In the genomic region with DNA sequence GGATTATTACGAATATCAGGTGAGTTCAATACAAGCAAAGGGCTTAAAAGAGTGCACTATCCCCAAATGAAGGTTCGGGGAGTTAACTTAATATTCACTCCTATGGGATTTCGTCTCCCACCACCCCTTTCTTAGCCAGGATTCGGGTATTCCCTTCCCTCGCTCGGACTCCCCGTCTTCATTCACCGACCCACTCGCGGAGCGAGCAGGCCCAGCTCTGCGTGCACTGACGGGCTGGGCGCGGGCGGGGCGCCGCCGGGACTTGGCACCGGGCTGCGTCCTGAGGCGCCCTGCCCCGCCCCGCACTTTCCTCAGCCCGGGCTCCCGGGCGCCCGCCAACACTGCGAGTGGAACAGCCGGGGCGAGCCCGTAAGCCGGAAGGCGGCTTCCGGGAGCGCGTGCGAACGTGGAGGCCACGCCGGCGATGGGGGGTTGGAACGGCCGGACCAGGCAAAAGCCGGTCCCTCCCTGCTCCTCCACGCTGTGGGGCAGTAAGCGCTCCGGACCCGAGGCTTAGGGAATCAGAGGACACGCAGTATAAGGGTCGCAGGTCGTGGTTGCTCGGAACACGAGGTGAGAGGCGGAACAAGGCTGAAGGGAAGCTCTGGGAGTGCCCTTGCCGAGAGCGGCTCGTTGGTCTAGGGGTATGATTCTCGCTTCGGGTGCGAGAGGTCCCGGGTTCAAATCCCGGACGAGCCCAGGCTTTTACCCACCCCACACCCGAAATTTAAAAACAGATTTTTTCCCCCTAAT, we compare ENCODE assay signal across 1 cellular context.
A peak's percentile ranks its signal among the peaks of the same experiment; 100 is the strongest.
TF ChIP-seq lines count a peak whose summit lies in the region.

No MANE protein-coding gene starts in this region.

TF ChIP-seq in HepG2, 621 proteins besides CTCF, POLR2A, EP300 and RAD21 (continued from another document and continues in another):
- TF ChIP-seq GATA4 (IDR thresholded peaks at IDR 0.05; ENCODE audit: borderline replicate concordance, low read depth) (no peak), HOXA5 (CRISPR knock-in tag; IDR thresholded peaks at IDR 0.05) (no peak; the same call in 1 of the 2 replicates), FOSL1 (CRISPR knock-in tag; IDR thresholded peaks at IDR 0.05; ENCODE audit: borderline replicate concordance) (no peak), IKZF4 (CRISPR knock-in tag; IDR thresholded peaks at IDR 0.05; ENCODE audit: borderline replicate concordance, low read depth, not compliant biosample characterization) (peak; percentile 72), ZNF224 (CRISPR knock-in tag; IDR thresholded peaks at IDR 0.05) (0 out of 2 replicates have a peak, but pooled peaks have one; percentile 50), ZNF292 (CRISPR knock-in tag; IDR thresholded peaks at IDR 0.05; ENCODE audit: borderline replicate concordance, low read depth) (no peak), SNAI1 (CRISPR knock-in tag; IDR thresholded peaks at IDR 0.05; ENCODE audit: borderline replicate concordance) (no peak; the same call in 1 of the 2 replicates), ELF4 (CRISPR knock-in tag; IDR thresholded peaks at IDR 0.05; ENCODE audit: borderline replicate concordance) (no peak), NR2C2 (CRISPR knock-in tag; IDR thresholded peaks at IDR 0.05; ENCODE audit: borderline replicate concordance) (peak; percentile 64; the same call in 1 of the 2 replicates), NFATC3 (CRISPR knock-in tag; IDR thresholded peaks at IDR 0.05) (no peak), EHMT2 (IDR thresholded peaks at IDR 0.05; ENCODE audit: borderline replicate concordance, low read depth, low read length) (no peak), KDM3A (CRISPR knock-in tag; IDR thresholded peaks at IDR 0.05; ENCODE audit: low read depth) (no peak), ZNF260 (CRISPR knock-in tag; IDR thresholded peaks at IDR 0.05; ENCODE audit: borderline replicate concordance, low read depth) (no peak), U2AF1 (optimal IDR thresholded peaks at IDR 0.05; ENCODE audit: low read depth, low read length) (no peak), ZNF549 (CRISPR knock-in tag; IDR thresholded peaks at IDR 0.05) (no peak), ZNF644 (CRISPR knock-in tag; IDR thresholded peaks at IDR 0.05; ENCODE audit: low read depth) (no peak), ZNF124 (CRISPR knock-in tag; IDR thresholded peaks at IDR 0.05) (peak; percentile 25; the same call in 1 of the 2 replicates), HOXA9 (CRISPR knock-in tag; IDR thresholded peaks at IDR 0.05; ENCODE audit: borderline replicate concordance) (peak; percentile 92), KAT7 (CRISPR knock-in tag; IDR thresholded peaks at IDR 0.05; ENCODE audit: borderline replicate concordance) (no peak), ZNF556 (CRISPR knock-in tag; IDR thresholded peaks at IDR 0.05; ENCODE audit: borderline replicate concordance) (peak; percentile 90; the same call in 1 of the 2 replicates), HIVEP1 (CRISPR knock-in tag; IDR thresholded peaks at IDR 0.05) (no peak), ZNF24 (IDR thresholded peaks at IDR 0.05) (peak; percentile 98), HNRNPL (IDR thresholded peaks at IDR 0.05; ENCODE audit: low read depth, low read length) (0 out of 2 replicates have a peak, but pooled peaks have one; percentile 50), ZNF484 (CRISPR knock-in tag; IDR thresholded peaks at IDR 0.05; ENCODE audit: borderline replicate concordance, low read depth) (no peak), ZNF777 (CRISPR knock-in tag; IDR thresholded peaks at IDR 0.05) (peak; percentile 90), ZIK1 (CRISPR knock-in tag; IDR thresholded peaks at IDR 0.05; ENCODE audit: borderline replicate concordance, low read depth) (peak; percentile 84; the same call in 1 of the 2 replicates), MEIS1 (CRISPR knock-in tag; IDR thresholded peaks at IDR 0.05; ENCODE audit: borderline replicate concordance) (peak; percentile 64; the same call in 1 of the 2 replicates), HNF4A (CRISPR knock-in tag; IDR thresholded peaks at IDR 0.05) (peak; percentile 41; the same call in 1 of the 2 replicates), ZNF768 (CRISPR knock-in tag; IDR thresholded peaks at IDR 0.05) (peak; percentile 75), ZNF839 (CRISPR knock-in tag; IDR thresholded peaks at IDR 0.05; ENCODE audit: borderline replicate concordance) (peak; percentile 69; the same call in 1 of the 2 replicates), KLF11 (CRISPR knock-in tag; IDR thresholded peaks at IDR 0.05) (peak; percentile 40; the same call in 1 of the 2 replicates), NFIB (CRISPR knock-in tag; IDR thresholded peaks at IDR 0.05; ENCODE audit: borderline replicate concordance) (no peak), ZNF225 (CRISPR knock-in tag; IDR thresholded peaks at IDR 0.05) (peak; percentile 61; the same call in 1 of the 2 replicates), KMT2A (CRISPR knock-in tag; IDR thresholded peaks at IDR 0.05) (no peak; the same call in none of the 2 replicates), ZFP41 (CRISPR knock-in tag; IDR thresholded peaks at IDR 0.05; ENCODE audit: borderline replicate concordance) (0 out of 2 replicates have a peak, but pooled peaks have one; percentile 29), WIZ (CRISPR knock-in tag; IDR thresholded peaks at IDR 0.05) (no peak), NBN (conservative IDR thresholded peaks at IDR 0.05) (no peak), ZC3H13 (CRISPR knock-in tag; IDR thresholded peaks at IDR 0.05) (peak; percentile 84), ASH2L (IDR thresholded peaks at IDR 0.05; ENCODE audit: insufficient read length, low read depth, low read length) (peak; percentile 99), GLI4 (CRISPR knock-in tag; IDR thresholded peaks at IDR 0.05; ENCODE audit: borderline replicate concordance) (peak; percentile 49; the same call in 1 of the 2 replicates), MED1 (CRISPR knock-in tag; IDR thresholded peaks at IDR 0.05) (peak; percentile 63), ZNF607 (CRISPR knock-in tag; IDR thresholded peaks at IDR 0.05; ENCODE audit: borderline replicate concordance) (peak; percentile 65; the same call in 1 of the 2 replicates), TBP (CRISPR knock-in tag; IDR thresholded peaks at IDR 0.05) (0 out of 2 replicates have a peak, but pooled peaks have one; percentile 45), RXRB (CRISPR knock-in tag; IDR thresholded peaks at IDR 0.05; ENCODE audit: borderline replicate concordance) (peak; percentile 62; the same call in 1 of the 2 replicates)
- TF ChIP-seq, protein P1, sequence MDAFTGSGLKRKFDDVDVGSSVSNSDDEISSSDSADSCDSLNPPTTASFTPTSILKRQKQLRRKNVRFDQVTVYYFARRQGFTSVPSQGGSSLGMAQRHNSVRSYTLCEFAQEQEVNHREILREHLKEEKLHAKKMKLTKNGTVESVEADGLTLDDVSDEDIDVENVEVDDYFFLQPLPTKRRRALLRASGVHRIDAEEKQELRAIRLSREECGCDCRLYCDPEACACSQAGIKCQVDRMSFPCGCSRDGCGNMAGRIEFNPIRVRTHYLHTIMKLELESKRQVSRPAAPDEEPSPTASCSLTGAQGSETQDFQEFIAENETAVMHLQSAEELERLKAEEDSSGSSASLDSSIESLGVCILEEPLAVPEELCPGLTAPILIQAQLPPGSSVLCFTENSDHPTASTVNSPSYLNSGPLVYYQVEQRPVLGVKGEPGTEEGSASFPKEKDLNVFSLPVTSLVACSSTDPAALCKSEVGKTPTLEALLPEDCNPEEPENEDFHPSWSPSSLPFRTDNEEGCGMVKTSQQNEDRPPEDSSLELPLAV (CRISPR knock-in tag; conservative IDR thresholded peaks at IDR 0.05; ENCODE audit: low read depth): 0 out of 2 replicates have a peak, but pooled peaks have one; percentile 36
- TF ChIP-seq, protein P2, sequence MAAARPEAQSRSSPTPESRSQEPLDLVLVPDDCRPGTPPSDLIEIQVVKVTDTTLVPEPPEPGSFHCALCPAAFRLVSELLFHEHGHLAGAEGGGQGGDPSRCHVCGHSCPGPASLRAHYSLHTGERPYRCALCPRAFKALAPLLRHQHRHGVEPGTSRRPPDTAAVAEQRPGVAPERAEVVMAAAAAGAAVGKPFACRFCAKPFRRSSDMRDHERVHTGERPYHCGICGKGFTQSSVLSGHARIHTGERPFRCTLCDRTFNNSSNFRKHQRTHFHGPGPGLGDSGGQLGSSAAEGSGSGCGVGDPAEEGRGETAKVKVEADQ (CRISPR knock-in tag; IDR thresholded peaks at IDR 0.05; ENCODE audit: borderline replicate concordance): no peak; the same call in 1 of the 2 replicates
- TF ChIP-seq, protein P3, sequence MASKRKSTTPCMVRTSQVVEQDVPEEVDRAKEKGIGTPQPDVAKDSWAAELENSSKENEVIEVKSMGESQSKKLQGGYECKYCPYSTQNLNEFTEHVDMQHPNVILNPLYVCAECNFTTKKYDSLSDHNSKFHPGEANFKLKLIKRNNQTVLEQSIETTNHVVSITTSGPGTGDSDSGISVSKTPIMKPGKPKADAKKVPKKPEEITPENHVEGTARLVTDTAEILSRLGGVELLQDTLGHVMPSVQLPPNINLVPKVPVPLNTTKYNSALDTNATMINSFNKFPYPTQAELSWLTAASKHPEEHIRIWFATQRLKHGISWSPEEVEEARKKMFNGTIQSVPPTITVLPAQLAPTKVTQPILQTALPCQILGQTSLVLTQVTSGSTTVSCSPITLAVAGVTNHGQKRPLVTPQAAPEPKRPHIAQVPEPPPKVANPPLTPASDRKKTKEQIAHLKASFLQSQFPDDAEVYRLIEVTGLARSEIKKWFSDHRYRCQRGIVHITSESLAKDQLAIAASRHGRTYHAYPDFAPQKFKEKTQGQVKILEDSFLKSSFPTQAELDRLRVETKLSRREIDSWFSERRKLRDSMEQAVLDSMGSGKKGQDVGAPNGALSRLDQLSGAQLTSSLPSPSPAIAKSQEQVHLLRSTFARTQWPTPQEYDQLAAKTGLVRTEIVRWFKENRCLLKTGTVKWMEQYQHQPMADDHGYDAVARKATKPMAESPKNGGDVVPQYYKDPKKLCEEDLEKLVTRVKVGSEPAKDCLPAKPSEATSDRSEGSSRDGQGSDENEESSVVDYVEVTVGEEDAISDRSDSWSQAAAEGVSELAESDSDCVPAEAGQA (IDR thresholded peaks at IDR 0.05; ENCODE audit: low read depth): no peak
- TF ChIP-seq, protein P3 (CRISPR knock-in tag; IDR thresholded peaks at IDR 0.05; ENCODE audit: borderline replicate concordance): peak; percentile 76; the same call in 1 of the 2 replicates
- TF ChIP-seq, protein P4, sequence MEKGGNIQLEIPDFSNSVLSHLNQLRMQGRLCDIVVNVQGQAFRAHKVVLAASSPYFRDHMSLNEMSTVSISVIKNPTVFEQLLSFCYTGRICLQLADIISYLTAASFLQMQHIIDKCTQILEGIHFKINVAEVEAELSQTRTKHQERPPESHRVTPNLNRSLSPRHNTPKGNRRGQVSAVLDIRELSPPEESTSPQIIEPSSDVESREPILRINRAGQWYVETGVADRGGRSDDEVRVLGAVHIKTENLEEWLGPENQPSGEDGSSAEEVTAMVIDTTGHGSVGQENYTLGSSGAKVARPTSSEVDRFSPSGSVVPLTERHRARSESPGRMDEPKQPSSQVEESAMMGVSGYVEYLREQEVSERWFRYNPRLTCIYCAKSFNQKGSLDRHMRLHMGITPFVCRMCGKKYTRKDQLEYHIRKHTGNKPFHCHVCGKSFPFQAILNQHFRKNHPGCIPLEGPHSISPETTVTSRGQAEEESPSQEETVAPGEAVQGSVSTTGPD (CRISPR knock-in tag; IDR thresholded peaks at IDR 0.05): no peak
- TF ChIP-seq, protein P5, sequence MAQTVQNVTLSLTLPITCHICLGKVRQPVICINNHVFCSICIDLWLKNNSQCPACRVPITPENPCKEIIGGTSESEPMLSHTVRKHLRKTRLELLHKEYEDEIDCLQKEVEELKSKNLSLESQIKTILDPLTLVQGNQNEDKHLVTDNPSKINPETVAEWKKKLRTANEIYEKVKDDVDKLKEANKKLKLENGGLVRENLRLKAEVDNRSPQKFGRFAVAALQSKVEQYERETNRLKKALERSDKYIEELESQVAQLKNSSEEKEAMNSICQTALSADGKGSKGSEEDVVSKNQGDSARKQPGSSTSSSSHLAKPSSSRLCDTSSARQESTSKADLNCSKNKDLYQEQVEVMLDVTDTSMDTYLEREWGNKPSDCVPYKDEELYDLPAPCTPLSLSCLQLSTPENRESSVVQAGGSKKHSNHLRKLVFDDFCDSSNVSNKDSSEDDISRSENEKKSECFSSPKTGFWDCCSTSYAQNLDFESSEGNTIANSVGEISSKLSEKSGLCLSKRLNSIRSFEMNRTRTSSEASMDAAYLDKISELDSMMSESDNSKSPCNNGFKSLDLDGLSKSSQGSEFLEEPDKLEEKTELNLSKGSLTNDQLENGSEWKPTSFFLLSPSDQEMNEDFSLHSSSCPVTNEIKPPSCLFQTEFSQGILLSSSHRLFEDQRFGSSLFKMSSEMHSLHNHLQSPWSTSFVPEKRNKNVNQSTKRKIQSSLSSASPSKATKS (CRISPR knock-in tag; IDR thresholded peaks at IDR 0.05): no peak
- TF ChIP-seq, protein P6, sequence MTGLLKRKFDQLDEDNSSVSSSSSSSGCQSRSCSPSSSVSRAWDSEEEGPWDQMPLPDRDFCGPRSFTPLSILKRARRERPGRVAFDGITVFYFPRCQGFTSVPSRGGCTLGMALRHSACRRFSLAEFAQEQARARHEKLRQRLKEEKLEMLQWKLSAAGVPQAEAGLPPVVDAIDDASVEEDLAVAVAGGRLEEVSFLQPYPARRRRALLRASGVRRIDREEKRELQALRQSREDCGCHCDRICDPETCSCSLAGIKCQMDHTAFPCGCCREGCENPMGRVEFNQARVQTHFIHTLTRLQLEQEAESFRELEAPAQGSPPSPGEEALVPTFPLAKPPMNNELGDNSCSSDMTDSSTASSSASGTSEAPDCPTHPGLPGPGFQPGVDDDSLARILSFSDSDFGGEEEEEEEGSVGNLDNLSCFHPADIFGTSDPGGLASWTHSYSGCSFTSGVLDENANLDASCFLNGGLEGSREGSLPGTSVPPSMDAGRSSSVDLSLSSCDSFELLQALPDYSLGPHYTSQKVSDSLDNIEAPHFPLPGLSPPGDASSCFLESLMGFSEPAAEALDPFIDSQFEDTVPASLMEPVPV (CRISPR knock-in tag; IDR thresholded peaks at IDR 0.05): peak; percentile 92
